ENCODE assay signal across 9 cellular contexts in the genomic region with DNA sequence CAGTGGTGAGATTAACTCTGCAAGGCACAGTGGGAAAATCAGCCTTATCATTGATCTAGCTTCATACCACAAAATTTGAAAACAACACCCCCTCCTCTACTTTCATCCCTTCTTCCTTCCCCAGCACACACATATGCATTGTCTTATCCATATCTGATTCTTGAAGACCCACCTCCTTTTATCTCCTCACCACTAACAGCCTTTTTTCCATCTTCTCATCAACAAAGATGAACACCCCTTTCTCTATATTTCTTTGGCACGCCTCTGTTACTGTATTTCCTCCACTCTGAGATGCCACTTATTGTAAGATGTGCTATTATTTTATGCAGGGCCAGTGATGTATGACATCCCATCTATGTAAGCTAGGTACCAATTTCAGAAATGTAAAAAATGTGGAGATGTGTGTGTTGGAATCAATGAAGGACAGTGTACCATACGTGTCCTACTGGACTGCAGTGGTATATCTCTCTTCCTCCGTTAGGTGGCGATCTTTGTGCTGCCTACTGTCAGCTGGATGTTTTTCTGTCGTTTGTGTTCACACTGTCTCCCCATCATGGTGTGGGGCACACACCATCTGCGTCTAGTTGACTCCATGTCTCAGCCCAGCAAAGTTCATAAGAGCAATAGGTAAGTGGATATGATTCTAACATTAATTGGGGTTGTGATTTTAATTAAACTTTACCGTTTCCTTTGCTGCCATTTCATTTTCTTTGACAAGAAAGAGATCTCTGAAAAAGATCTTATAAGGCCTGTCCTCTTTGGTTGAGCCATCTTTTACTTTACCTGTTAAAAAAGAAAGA. TPM values are rescaled to one million over a fixed set of nuclear protein-coding genes. Genes with fewer than 3 reads are reported as not detected.
DNase-seq lines count a peak whose midpoint lies in the region; ATAC-seq and TF ChIP-seq lines count a peak whose summit lies in the region.
"Had no signal": no experiment of that assay in that cellular context is flagged by ENCODE, and none has a peak within 500 bp of the region (broad histone marks: within the 10 kb centered on the region; RNA-seq: fewer than 3 reads in every experiment).

No MANE protein-coding gene starts in this region.

- H3K14ac ChIP-seq in trophoblast cell (ENCODE audit: low read length): no peak overlapping the region

- WGBS in trophoblast cell (ENCODE audit: extremely low coverage, insufficient coverage, insufficient read length): no CpG with 5 or more reads among the region's 7 CpGs

- H3K4me1 Mint-ChIP-seq in Calu3 (ENCODE audit: low read depth, unreplicated experiment): no peaks in the 10 kb centered on the region

- H2BK120ac ChIP-seq in trophoblast cell (ENCODE audit: insufficient read depth, low read length, poor library complexity): no peak overlapping the region

- H3K9me3 ChIP-seq in trophoblast cell (ENCODE audit: insufficient read depth, low read depth, low read length): no peaks in the 10 kb centered on the region

- no peak overlapping the region for H3K27ac Mint-ChIP-seq in Calu3 (ENCODE audit: unreplicated experiment)
- H3K27ac Mint-ChIP-seq: stimulated activated naive CD8-positive, alpha-beta T cell treated with anti-CD3 and anti-CD28 coated beads, Interleukin-15, Interleukin-2, amounts not matched to agents 100 ng/mL and 50 ng/mL, for 24 hours had no signal

- no peaks in the 10 kb centered on the region for H3K9me3 Mint-ChIP-seq in Calu3 (ENCODE audit: low read depth, unreplicated experiment)
- H3K9me3 Mint-ChIP-seq: stimulated activated naive CD8-positive, alpha-beta T cell treated with anti-CD3 and anti-CD28 coated beads, Interleukin-15, Interleukin-2, amounts not matched to agents 100 ng/mL and 50 ng/mL, for 24 hours had no signal

- H2BK5ac ChIP-seq in trophoblast cell (ENCODE audit: low read depth, low read length, poor library complexity): no peak overlapping the region

- TF ChIP-seq CTCF in Calu3 (IDR thresholded peaks at IDR 0.05; ENCODE audit: unreplicated experiment): peak; percentile 81

- no peak overlapping the region for H4K12ac ChIP-seq in trophoblast cell (ENCODE audit: low read depth, low read length)

- H3K4ac ChIP-seq in trophoblast cell (ENCODE audit: low read depth, low read length): no peak overlapping the region

- no peaks in the 10 kb centered on the region for H3K79me1 ChIP-seq in trophoblast cell (ENCODE audit: low read length)

- H3K27me3 ChIP-seq in trophoblast cell (ENCODE audit: insufficient read depth, low read length): no peaks in the 10 kb centered on the region

- no peaks in the 10 kb centered on the region for H3K36me3 ChIP-seq in trophoblast cell (ENCODE audit: control insufficient read depth in 1 of 2, insufficient read depth in 2 of 2, low read length in 2 of 2)

- no peak overlapping the region for H3K18ac ChIP-seq in trophoblast cell (ENCODE audit: low read length)

- no peak overlapping the region for H4K8ac ChIP-seq in trophoblast cell (ENCODE audit: low read depth, low read length)

- CTCF ChIA-PET in Calu3 (lab: Charles Lee): interaction anchor here (0.6 to 2.2 kb wide), 7 partner anchors 25 to 598 kb away, joined by 3 to 15 read pairs (median 7); partner anchors contain the start of genes AMDHD1 and CCDC38

- intact Hi-C loops in Calu3 (cut with micrococcal nuclease; ENCODE audit: unreplicated experiment): loop anchor here (1.0 kb wide), 2 partner anchors 41 to 80 kb away; no protein-coding TSS in a partner anchor

- H3K4me2 ChIP-seq in trophoblast cell (ENCODE audit: low read length): no peak overlapping the region

- H3K4me1 ChIP-seq in trophoblast cell (ENCODE audit: control insufficient read depth in 1 of 2, insufficient read depth in 2 of 2, low read length in 2 of 2): no peaks in the 10 kb centered on the region

- no peaks in the 10 kb centered on the region for H3K36me3 Mint-ChIP-seq in Calu3 (ENCODE audit: insufficient read depth, unreplicated experiment)

- no peak overlapping the region for H3K27ac ChIP-seq in trophoblast cell (ENCODE audit: low read depth, low read length)

- no TSS peak for BruUV-seq in Calu3 (replicated peaks; lab: Mats Ljungman, UMichigan)

- H3K4me3 ChIP-seq in trophoblast cell (ENCODE audit: low read depth, low read length): no peak overlapping the region

- no peak overlapping the region for H3K4me3 Mint-ChIP-seq in Calu3 (ENCODE audit: low read depth, unreplicated experiment)
- H3K4me3 Mint-ChIP-seq: stimulated activated naive CD8-positive, alpha-beta T cell treated with anti-CD3 and anti-CD28 coated beads, Interleukin-15, Interleukin-2, amounts not matched to agents 100 ng/mL and 50 ng/mL, for 24 hours had no signal

- H2BK12ac ChIP-seq in trophoblast cell (ENCODE audit: low read length): no peak overlapping the region

- no peak overlapping the region for H3K23ac ChIP-seq in trophoblast cell (ENCODE audit: low read length)

- H3K9ac ChIP-seq in trophoblast cell (ENCODE audit: low read length): no peak overlapping the region

- H4K91ac ChIP-seq in trophoblast cell (ENCODE audit: low read depth, low read length): no peak overlapping the region

- H2AFZ ChIP-seq in trophoblast cell (ENCODE audit: insufficient read depth, low read length, poor library complexity): no peak overlapping the region

- peak; percentile 89 for ATAC-seq in GM19463 (IDR thresholded peaks at IDR 0.05; ENCODE audit: unreplicated experiment)

- peaks cover 21% of the 10 kb centered on the region for H3K27me3 Mint-ChIP-seq in Calu3 (ENCODE audit: unreplicated experiment)

- no peak overlapping the region for H2AK5ac ChIP-seq in trophoblast cell (ENCODE audit: low read length)

- no peaks in the 10 kb centered on the region for H3K79me2 ChIP-seq in trophoblast cell (ENCODE audit: control insufficient read depth, insufficient read depth, low read length, poor library complexity)

- DNase-seq in Calu3 (peak; percentile 59), HT-29 (ENCODE audit: low spot score) (peak; percentile 56), NOMO-1 treated with dmso at 0.1 percent for 144 hours (lab: John Stamatoyannopoulos, UW; ENCODE audit: unreplicated experiment) (peak; percentile 36), foreskin melanocyte (peak; percentile 44), trophoblast cell (peak; percentile 9 to 79), KG1 (lab: John Stamatoyannopoulos, UW) (no peak)
- DNase-seq in activated T-cell treated with anti-CD3 and anti-CD28 coated beads, Interleukin-2, amount 50 U/mL, for 48 hours: peak; percentile 25 to 40

RNA-seq across cellular contexts. Expression of gene CCDC38, which starts 24.0 kb away (rescaled TPM):
- total RNA-seq in Calu3 (2022): 0.24 TPM in 1 of 2 replicates, not detected in the other
- total RNA-seq in HT-29 (2014; rRNA removed; shearing (Covaris generic)): not detected in 2 replicates
- 0.01 and 0.08 TPM in 2 replicates for polyA plus RNA-seq in trophoblast cell (2013)

RNA-seq across cellular contexts. Expression of gene AMDHD1, which starts 24.7 kb away (rescaled TPM):
- total RNA-seq in Calu3 (2022): 1.2 and 1.6 TPM in 2 replicates
- total RNA-seq in HT-29 (2014; rRNA removed; shearing (Covaris generic)): 0.36 and 0.47 TPM in 2 replicates
- 0.11 and 0.14 TPM in 2 replicates for polyA plus RNA-seq in trophoblast cell (2013)

RNA-seq across cellular contexts. Expression of gene SNRPF, which starts 59.6 kb away (rescaled TPM):
- 49.7 and 55.4 TPM in 2 replicates for total RNA-seq in Calu3 (2022)
- total RNA-seq in HT-29 (2014; rRNA removed; shearing (Covaris generic)): 29.0 and 32.0 TPM in 2 replicates
- 46.2 and 49.5 TPM in 2 replicates for polyA plus RNA-seq in trophoblast cell (2013)
